ENCODE assay signal across 8 cellular contexts in the genomic region with DNA sequence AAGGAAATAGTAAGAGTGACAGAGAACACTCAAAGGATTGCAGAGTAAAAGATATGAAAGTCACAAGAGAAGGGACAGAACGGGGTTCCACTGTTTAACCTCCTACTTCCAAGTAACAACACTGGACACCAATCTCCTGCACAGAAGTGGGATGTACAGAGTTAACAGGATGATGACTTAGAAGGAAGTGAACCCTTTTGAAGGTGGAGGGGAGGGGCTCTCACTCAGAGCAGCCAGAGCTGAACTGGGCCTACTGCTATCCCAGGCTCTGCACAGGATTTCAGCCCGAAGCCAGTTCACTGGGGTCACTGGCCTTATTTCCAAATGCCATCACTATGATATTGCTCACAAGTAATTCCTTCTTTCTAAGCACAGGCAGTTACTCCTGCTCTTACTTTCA.
DNase-seq lines count a peak whose midpoint lies in the region; ATAC-seq and TF ChIP-seq lines count a peak whose summit lies in the region.

No MANE protein-coding gene starts in this region.

- H3K4me2 ChIP-seq in BLaER1 treated with 17β-estradiol and CSF1 and Interleukin-3, amounts not matched to agents 10 nM and 100 nM: peak overlapping the region; percentile 6 to 80 (median 49); a peak in 19 of 22 replicates

- no peak overlapping the region for H3K27ac Mint-ChIP-seq in endodermal cell

- no peak for ATAC-seq in omental fat pad (ENCODE audit: low FRiP score)

- TF ChIP-seq CTCF in endodermal cell (conservative IDR thresholded peaks at IDR 0.05): no peak
- TF ChIP-seq CTCF in omental fat pad (IDR thresholded peaks at IDR 0.05): no peak

- DNase-seq in LHCN-M2 (ENCODE audit: low read depth) (peak; percentile 43), endodermal cell (no peak), cerebellar cortex (ENCODE audit: low spot score) (no peak), omental fat pad (ENCODE audit: low spot score) (no peak), middle frontal gyrus (ENCODE audit: extremely low spot score, low spot score) (no peak)
- no peak for DNase-seq in stimulated activated CD4-positive, alpha-beta T cell treated with anti-CD3 and anti-CD28 coated beads, Interleukin-2, amount 100 ng/mL, for 24 hours

- H3K9me3 Mint-ChIP-seq in endodermal cell: no peaks in the 10 kb centered on the region

- H4K20me1 ChIP-seq in BLaER1 treated with 17β-estradiol and CSF1 and Interleukin-3, amounts not matched to agents 10 nM and 100 nM: no peaks in the 10 kb centered on the region

- 80% methylated on average over 2 of the region's 2 CpGs; no CpG with 5 or more reads in 1 of the 2 experiments for WGBS in endodermal cell (ENCODE audit: insufficient coverage in 1 of 2, insufficient read length in 1 of 2), 2 experiments

- no peak overlapping the region; a peak in 1 of 20 replicates for H3K4me3 ChIP-seq in BLaER1 treated with 17β-estradiol and CSF1 and Interleukin-3, amounts not matched to agents 10 nM and 100 nM
- H3K4me3 ChIP-seq in endodermal cell (ENCODE audit: low read length) (no peak overlapping the region), muscle layer of duodenum (ENCODE audit: low read depth in 1 of 2, low read length in 2 of 2) (peak overlapping the region in 1 of 2 donors; percentile 4)

- H3K36me3 ChIP-seq in BLaER1 treated with 17β-estradiol and CSF1 and Interleukin-3, amounts not matched to agents 10 nM and 100 nM: no peaks in the 10 kb centered on the region
- H3K36me3 ChIP-seq in endodermal cell (ENCODE audit: control insufficient read depth, insufficient read depth, low read length) (no peaks in the 10 kb centered on the region), muscle layer of duodenum (ENCODE audit: control insufficient read depth in 1 of 2, insufficient read depth in 2 of 2, low read length in 2 of 2) (no peaks in the 10 kb centered on the region)

- H3K27me3 ChIP-seq in BLaER1 treated with 17β-estradiol and CSF1 and Interleukin-3, amounts not matched to agents 10 nM and 100 nM: no peaks in the 10 kb centered on the region
- no peaks in the 10 kb centered on the region for H3K27me3 ChIP-seq in endodermal cell (ENCODE audit: control insufficient read depth, insufficient read depth, low read length, poor library complexity, severe bottlenecking)
- no peaks in the 10 kb centered on the region for H3K27me3 ChIP-seq in muscle layer of duodenum (ENCODE audit: low read depth, low read length)

- peaks cover 8 to 64% (median 35%) of the 10 kb centered on the region in 10 experiments; a peak in 19 of 20 replicates for H3K4me1 ChIP-seq in BLaER1 treated with 17β-estradiol and CSF1 and Interleukin-3, amounts not matched to agents 10 nM and 100 nM
- peaks cover 6% of the 10 kb centered on the region for H3K4me1 ChIP-seq in endodermal cell (ENCODE audit: control insufficient read depth, insufficient read depth, low read length)
- peaks cover 8 to 16% of the 10 kb centered on the region in 2 donors for H3K4me1 ChIP-seq in muscle layer of duodenum (ENCODE audit: control insufficient read depth in 1 of 2, insufficient read depth in 2 of 2, low read length in 2 of 2)

- no peaks in the 10 kb centered on the region for H3K36me3 Mint-ChIP-seq in endodermal cell (ENCODE audit: low read depth)

- peaks cover 26% of the 10 kb centered on the region for H3K4me1 Mint-ChIP-seq in endodermal cell

- H3K27me3 Mint-ChIP-seq in endodermal cell (ENCODE audit: insufficient read depth): no peaks in the 10 kb centered on the region

- peak overlapping the region in 1 of 11 experiments; percentile 12; a peak in 1 of 22 replicates for H3K9ac ChIP-seq in BLaER1 treated with 17β-estradiol and CSF1 and Interleukin-3, amounts not matched to agents 10 nM and 100 nM
- H3K9ac ChIP-seq in endodermal cell (ENCODE audit: extremely low read depth, low read length, poor library complexity, severe bottlenecking): no peak overlapping the region

- H3K27ac ChIP-seq in BLaER1 treated with 17β-estradiol and CSF1 and Interleukin-3, amounts not matched to agents 10 nM and 100 nM: peak overlapping the region in 8 of 11 experiments; percentile 2 to 60 (median 28); a peak in 12 of 22 replicates
- H3K27ac ChIP-seq in endodermal cell (ENCODE audit: low read depth, low read length) (peak overlapping the region; percentile 40), muscle layer of duodenum (ENCODE audit: low read length) (peak overlapping the region; percentile 75)

- H3K4me3 Mint-ChIP-seq in endodermal cell: no peak overlapping the region

- peaks cover 0 to 5% (median 0%) of the 10 kb centered on the region in 11 experiments; a peak in 5 of 22 replicates for H3K9me3 ChIP-seq in BLaER1 treated with 17β-estradiol and CSF1 and Interleukin-3, amounts not matched to agents 10 nM and 100 nM (replicated peaks in 1 of 11)
- H3K9me3 ChIP-seq in endodermal cell (ENCODE audit: control insufficient read depth, low read length) (peaks cover 5% of the 10 kb centered on the region), muscle layer of duodenum (ENCODE audit: control insufficient read depth in 1 of 2, low read length in 2 of 2) (no peaks in the 10 kb centered on the region)
